In the genomic region with DNA sequence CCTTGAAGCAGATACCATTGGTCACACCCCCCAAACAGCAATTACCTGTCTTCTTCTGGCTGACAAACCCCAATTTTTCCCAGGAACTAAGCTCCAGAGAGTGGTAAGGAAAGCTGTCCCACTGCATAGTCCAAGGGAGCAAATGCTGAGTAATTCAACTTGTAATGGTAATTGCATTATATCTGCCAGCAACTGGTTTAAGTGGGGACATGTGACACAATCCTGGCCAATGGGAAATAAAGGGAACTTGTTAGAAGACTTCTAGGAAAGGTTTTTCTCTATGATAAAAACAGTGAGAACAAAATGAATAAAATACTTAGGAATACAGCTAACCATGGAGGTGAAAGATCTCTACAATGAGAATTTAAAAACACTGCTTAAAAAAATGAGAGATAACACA, we compare ENCODE assay signal across 8 cellular contexts. TPM values are rescaled to one million over a fixed set of nuclear protein-coding genes. Genes with fewer than 3 reads are reported as not detected.
"Had no signal": no experiment of that assay in that cellular context is flagged by ENCODE, and none has a peak within 500 bp of the region (broad histone marks: within the 10 kb centered on the region; RNA-seq: fewer than 3 reads in every experiment).

No MANE protein-coding gene starts in this region.

- FAIRE-seq: G401.6, GM12878, GM12891, GM18507, GM19239 had no signal

- DNase-seq: GDM1, GF-D8 had no signal

- H3K4me3 ChIP-seq: GM12878 had no signal

- ATAC-seq: GM12878 had no signal

RNA-seq across cellular contexts. Expression of gene ISX, which starts 9.5 kb away (rescaled TPM):
- total RNA-seq: G401 had no signal
